12 cellular contexts compared by ENCODE assay signal in the genomic region with DNA sequence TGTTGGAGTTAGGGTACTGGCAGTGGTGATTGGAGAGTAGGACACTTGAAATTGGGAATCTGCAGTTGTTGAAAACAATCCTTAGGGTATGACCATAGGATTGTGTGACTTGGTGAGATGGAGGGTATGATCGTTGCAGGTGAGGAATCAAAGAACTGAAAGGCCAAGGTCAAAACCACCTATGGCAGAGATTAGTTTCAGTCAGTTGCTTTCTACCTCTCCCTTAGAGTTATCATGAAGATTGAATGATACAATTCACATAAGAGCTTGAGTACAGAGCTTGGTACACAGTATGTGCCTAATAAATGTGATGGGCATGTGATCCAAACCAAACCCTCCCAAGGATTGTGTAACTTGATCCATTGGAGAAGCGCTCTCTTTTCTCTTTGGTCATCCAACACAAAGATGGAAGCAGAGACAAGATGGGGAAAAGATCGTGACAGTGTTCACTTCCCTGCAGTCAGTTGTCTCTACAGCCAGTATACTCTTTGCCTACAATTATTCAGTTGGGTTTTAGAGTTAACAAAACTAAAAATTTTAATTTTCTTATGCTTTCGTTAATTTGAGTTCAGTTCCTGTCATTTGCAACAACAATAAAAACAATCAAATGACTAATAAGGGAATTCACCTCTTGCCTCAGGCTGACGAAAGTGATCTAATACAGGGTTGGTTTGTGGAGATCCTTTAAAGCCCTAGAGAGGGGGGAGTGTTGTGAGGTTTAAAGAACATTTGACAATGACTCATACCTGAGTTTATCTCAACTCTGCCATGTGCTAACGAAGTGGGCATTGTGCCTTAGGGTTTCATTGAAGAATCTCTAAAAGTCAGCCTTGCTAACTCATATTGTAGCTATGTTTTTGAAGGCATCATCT. TPM values are rescaled to one million over a fixed set of nuclear protein-coding genes. Genes with fewer than 3 reads are reported as not detected.
DNase-seq lines count a peak whose midpoint lies in the region; ATAC-seq and TF ChIP-seq lines count a peak whose summit lies in the region.
"Had no signal": no experiment of that assay in that cellular context is flagged by ENCODE, and none has a peak within 500 bp of the region (broad histone marks: within the 10 kb centered on the region; RNA-seq: fewer than 3 reads in every experiment).

No MANE protein-coding gene starts in this region.

- peak; percentile 56 for ATAC-seq in HG02938 (IDR thresholded peaks at IDR 0.05; ENCODE audit: unreplicated experiment)
- ATAC-seq in HG03095 (IDR thresholded peaks at IDR 0.05; ENCODE audit: unreplicated experiment): no peak
- ATAC-seq in WTC11: no peak
- ATAC-seq: GM23338 had no signal

- 63 to 70% methylated on average over 6 of the region's 6 CpGs for WGBS in lower leg skin, 2 donors

- POLR2A ChIA-PET in WTC11 (lab: Charles Lee): interaction anchor here (0.6 kb wide), 1 partner anchor 216 kb away, joined by 3 read pairs; no protein-coding TSS in a partner anchor

- intact Hi-C loops in lower leg skin (cut with DNase I; ENCODE audit: low total_unique reads): no loop called here

- CTCF ChIA-PET in WTC11 (lab: Charles Lee): interaction anchor here (0.5 to 1.3 kb wide), 2 partner anchors 52 to 188 kb away, joined by 4 to 5 read pairs; no protein-coding TSS in a partner anchor

- in situ Hi-C loops in Caki2 (cut with HindIII; ENCODE audit: low pct_unique_long_range_greater_than_20kb, low sequenced_read_pairs): no loop called here

- DNase-seq in Caki2 (ENCODE audit: low read depth): peak; percentile 57
- DNase-seq in T1000 (lab: John Stamatoyannopoulos, UW): peak; percentile 17
- peak; percentile 46 for DNase-seq in fibroblast of villous mesenchyme (ENCODE audit: low read depth)
- no peak for DNase-seq in lower leg skin (ENCODE audit: low spot score in 2 of 2)
- no peak for DNase-seq in WTC11 (ENCODE audit: low spot score)
- no peak for DNase-seq in amygdala (lab: John Stamatoyannopoulos, UW)
- DNase-seq: activated naive CD4-positive, alpha-beta T cell treated with anti-CD3 and anti-CD28 coated beads, Interleukin-2, amount 50 U/mL, for 16 hours had no signal

- no peaks in the 10 kb centered on the region for H3K4me1 Mint-ChIP-seq in WTC11
- H3K4me1 Mint-ChIP-seq: GM23338 had no signal

- TF ChIP-seq POLR2A in lower leg skin (IDR thresholded peaks at IDR 0.05): no peak

- H3K4me3 ChIP-seq in fibroblast of villous mesenchyme (ENCODE audit: low read depth, low read length): no peak overlapping the region
- no peak overlapping the region for H3K4me3 ChIP-seq in lower leg skin (ENCODE audit: low read depth, poor library complexity, severe bottlenecking)
- H3K4me3 ChIP-seq: GM23338, lung had no signal

- H3K4me3 Mint-ChIP-seq in WTC11: no peak overlapping the region
- H3K4me3 Mint-ChIP-seq: CD14-positive monocyte, GM23338 had no signal

- TF ChIP-seq CTCF in fibroblast of villous mesenchyme (IDR thresholded peaks at IDR 0.05; ENCODE audit: insufficient read depth, low read depth, low read length) (no peak), lower leg skin (IDR thresholded peaks at IDR 0.05) (no peak), WTC11 (IDR thresholded peaks at IDR 0.05) (no peak)

- peaks cover 27% of the 10 kb centered on the region for H3K9me3 Mint-ChIP-seq in WTC11
- H3K9me3 Mint-ChIP-seq: GM23338 had no signal

- H3K27me3 Mint-ChIP-seq in WTC11 (ENCODE audit: low read depth): no peaks in the 10 kb centered on the region

- H3K36me3 Mint-ChIP-seq in WTC11: no peaks in the 10 kb centered on the region; the same call in 1 of the 2 replicates
- H3K36me3 Mint-ChIP-seq: CD14-positive monocyte had no signal

- no peak overlapping the region for H3K27ac Mint-ChIP-seq in WTC11
- H3K27ac Mint-ChIP-seq: CD14-positive monocyte, GM23338 had no signal

TF ChIP-seq in WTC11, 78 proteins besides CTCF, POLR2A, EP300 and RAD21 (continues in another document):
- TF ChIP-seq, protein P1, sequence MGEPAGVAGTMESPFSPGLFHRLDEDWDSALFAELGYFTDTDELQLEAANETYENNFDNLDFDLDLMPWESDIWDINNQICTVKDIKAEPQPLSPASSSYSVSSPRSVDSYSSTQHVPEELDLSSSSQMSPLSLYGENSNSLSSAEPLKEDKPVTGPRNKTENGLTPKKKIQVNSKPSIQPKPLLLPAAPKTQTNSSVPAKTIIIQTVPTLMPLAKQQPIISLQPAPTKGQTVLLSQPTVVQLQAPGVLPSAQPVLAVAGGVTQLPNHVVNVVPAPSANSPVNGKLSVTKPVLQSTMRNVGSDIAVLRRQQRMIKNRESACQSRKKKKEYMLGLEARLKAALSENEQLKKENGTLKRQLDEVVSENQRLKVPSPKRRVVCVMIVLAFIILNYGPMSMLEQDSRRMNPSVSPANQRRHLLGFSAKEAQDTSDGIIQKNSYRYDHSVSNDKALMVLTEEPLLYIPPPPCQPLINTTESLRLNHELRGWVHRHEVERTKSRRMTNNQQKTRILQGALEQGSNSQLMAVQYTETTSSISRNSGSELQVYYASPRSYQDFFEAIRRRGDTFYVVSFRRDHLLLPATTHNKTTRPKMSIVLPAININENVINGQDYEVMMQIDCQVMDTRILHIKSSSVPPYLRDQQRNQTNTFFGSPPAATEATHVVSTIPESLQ (CRISPR knock-in tag; IDR thresholded peaks at IDR 0.05): no peak
- TF ChIP-seq, protein P2, sequence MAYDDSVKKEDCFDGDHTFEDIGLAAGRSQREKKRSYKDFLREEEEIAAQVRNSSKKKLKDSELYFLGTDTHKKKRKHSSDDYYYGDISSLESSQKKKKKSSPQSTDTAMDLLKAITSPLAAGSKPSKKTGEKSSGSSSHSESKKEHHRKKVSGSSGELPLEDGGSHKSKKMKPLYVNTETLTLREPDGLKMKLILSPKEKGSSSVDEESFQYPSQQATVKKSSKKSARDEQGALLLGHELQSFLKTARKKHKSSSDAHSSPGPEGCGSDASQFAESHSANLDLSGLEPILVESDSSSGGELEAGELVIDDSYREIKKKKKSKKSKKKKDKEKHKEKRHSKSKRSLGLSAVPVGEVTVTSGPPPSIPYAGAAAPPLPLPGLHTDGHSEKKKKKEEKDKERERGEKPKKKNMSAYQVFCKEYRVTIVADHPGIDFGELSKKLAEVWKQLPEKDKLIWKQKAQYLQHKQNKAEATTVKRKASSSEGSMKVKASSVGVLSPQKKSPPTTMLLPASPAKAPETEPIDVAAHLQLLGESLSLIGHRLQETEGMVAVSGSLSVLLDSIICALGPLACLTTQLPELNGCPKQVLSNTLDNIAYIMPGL (CRISPR knock-in tag; IDR thresholded peaks at IDR 0.05): no peak
- TF ChIP-seq JUN (CRISPR knock-in tag; IDR thresholded peaks at IDR 0.05) (no peak), NR1H2 (CRISPR knock-in tag; IDR thresholded peaks at IDR 0.05) (no peak), ESRRA (CRISPR knock-in tag; IDR thresholded peaks at IDR 0.05; ENCODE audit: borderline replicate concordance) (no peak), NFYB (CRISPR knock-in tag; conservative IDR thresholded peaks at IDR 0.05; ENCODE audit: low read depth) (no peak), GRHL2 (CRISPR knock-in tag; IDR thresholded peaks at IDR 0.05; ENCODE audit: insufficient replicate concordance, severe bottlenecking) (no peak), ZNF121 (CRISPR knock-in tag; IDR thresholded peaks at IDR 0.05) (no peak), NFATC4 (CRISPR knock-in tag; IDR thresholded peaks at IDR 0.05) (no peak), ETV6 (CRISPR knock-in tag; IDR thresholded peaks at IDR 0.05) (no peak), MYBL2 (CRISPR knock-in tag; IDR thresholded peaks at IDR 0.05) (no peak)
- TF ChIP-seq, protein P3, sequence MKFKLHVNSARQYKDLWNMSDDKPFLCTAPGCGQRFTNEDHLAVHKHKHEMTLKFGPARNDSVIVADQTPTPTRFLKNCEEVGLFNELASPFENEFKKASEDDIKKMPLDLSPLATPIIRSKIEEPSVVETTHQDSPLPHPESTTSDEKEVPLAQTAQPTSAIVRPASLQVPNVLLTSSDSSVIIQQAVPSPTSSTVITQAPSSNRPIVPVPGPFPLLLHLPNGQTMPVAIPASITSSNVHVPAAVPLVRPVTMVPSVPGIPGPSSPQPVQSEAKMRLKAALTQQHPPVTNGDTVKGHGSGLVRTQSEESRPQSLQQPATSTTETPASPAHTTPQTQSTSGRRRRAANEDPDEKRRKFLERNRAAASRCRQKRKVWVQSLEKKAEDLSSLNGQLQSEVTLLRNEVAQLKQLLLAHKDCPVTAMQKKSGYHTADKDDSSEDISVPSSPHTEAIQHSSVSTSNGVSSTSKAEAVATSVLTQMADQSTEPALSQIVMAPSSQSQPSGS (CRISPR knock-in tag; IDR thresholded peaks at IDR 0.05; ENCODE audit: borderline replicate concordance, low read depth): no peak
- TF ChIP-seq, protein P4, sequence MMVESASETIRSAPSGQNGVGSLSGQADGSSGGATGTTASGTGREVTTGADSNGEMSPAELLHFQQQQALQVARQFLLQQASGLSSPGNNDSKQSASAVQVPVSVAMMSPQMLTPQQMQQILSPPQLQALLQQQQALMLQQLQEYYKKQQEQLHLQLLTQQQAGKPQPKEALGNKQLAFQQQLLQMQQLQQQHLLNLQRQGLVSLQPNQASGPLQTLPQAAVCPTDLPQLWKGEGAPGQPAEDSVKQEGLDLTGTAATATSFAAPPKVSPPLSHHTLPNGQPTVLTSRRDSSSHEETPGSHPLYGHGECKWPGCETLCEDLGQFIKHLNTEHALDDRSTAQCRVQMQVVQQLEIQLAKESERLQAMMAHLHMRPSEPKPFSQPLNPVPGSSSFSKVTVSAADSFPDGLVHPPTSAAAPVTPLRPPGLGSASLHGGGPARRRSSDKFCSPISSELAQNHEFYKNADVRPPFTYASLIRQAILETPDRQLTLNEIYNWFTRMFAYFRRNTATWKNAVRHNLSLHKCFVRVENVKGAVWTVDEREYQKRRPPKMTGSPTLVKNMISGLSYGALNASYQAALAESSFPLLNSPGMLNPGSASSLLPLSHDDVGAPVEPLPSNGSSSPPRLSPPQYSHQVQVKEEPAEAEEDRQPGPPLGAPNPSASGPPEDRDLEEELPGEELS (CRISPR knock-in tag; IDR thresholded peaks at IDR 0.05): no peak
- TF ChIP-seq, protein P5, sequence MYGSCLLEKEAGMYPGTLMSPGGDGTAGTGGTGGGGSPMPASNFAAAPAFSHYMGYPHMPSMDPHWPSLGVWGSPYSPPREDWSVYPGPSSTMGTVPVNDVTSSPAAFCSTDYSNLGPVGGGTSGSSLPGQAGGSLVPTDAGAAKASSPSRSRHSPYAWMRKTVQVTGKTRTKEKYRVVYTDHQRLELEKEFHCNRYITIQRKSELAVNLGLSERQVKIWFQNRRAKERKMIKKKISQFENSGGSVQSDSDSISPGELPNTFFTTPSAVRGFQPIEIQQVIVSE (CRISPR knock-in tag; IDR thresholded peaks at IDR 0.05; ENCODE audit: borderline replicate concordance): no peak

RNA-seq across cellular contexts. Expression of a gene that starts 14.7 kb away (rescaled TPM):
- 40.4 and 48.9 TPM in 2 replicates for total RNA-seq in Caki2 (2014; rRNA removed; shearing (Covaris generic); ENCODE audit: low replicate concordance)
- total RNA-seq in fibroblast of villous mesenchyme (33.2 and 36.3 TPM in 2 replicates), lower leg skin (100 to 1,000 TPM in 1 of 4 donors, 10 to 100 TPM in 3; 54.5 to 105 (median 83.6) TPM), WTC11 (2021) (104 to 105 TPM (median 105 TPM) in 3 replicates)

Comparison
In these comparisons a context has a peak if more than half of its experiments do, and no peak if none do; other contexts are left out.
1. DNase-seq: peak in Caki2 (single experiment), T1000 (single experiment) and fibroblast of villous mesenchyme (single experiment); none in lower leg skin (0 of 2), WTC11 (single experiment) and amygdala (0 of 56).